ENCODE assay signal across 8 cellular contexts in genomic region chr13:94710881-94711560, GRCh38. TPM values are rescaled to one million over a fixed set of nuclear protein-coding genes. Genes with fewer than 3 reads are reported as not detected.
DNase-seq lines count a peak whose midpoint lies in the region; ATAC-seq, FAIRE-seq and TF ChIP-seq lines count a peak whose summit lies in the region.
"Had no signal": no experiment of that assay in that cellular context is flagged by ENCODE, and none has a peak within 500 bp of the region (broad histone marks: within the 10 kb centered on the region; RNA-seq: fewer than 3 reads in every experiment).

No MANE protein-coding gene starts in this region.

- no peak overlapping the region for H2AK9ac ChIP-seq in IMR-90 (replicated peaks; ENCODE audit: low read depth, low read length, poor library complexity)

- peaks cover 8% of the 10 kb centered on the region for H3K4me1 Mint-ChIP-seq in astrocyte (ENCODE audit: low read depth, unreplicated experiment)

- DNase-seq in IMR-90 (no peak), astrocyte (ENCODE audit: low read depth) (no peak), midbrain (lab: John Stamatoyannopoulos, UW) (peak; percentile 13), G401 (ENCODE audit: low spot score) (no peak), epidermal melanocyte (ENCODE audit: insufficient read length, low spot score) (no peak)

- H3K9ac ChIP-seq in ES-I3 (ENCODE audit: low read depth, low read length), result peak overlapping the region; percentile 73
- H3K9ac ChIP-seq in IMR-90 (ENCODE audit: low read depth, low read length), result no peak overlapping the region
- H3K9ac ChIP-seq in astrocyte (ENCODE audit: low read length), result no peak overlapping the region

- no peak overlapping the region for H3K56ac ChIP-seq in IMR-90 (ENCODE audit: extremely low read depth, insufficient read depth, low read length)

- peak overlapping the region; percentile 42; the same call in 1 of the 2 replicates for H3K4me2 ChIP-seq in IMR-90 (ENCODE audit: low read depth, low read length)
- peak overlapping the region; percentile 83 for H3K4me2 ChIP-seq in astrocyte (ENCODE audit: low read length)

- ATAC-seq in GM19452 (IDR thresholded peaks at IDR 0.05; ENCODE audit: unreplicated experiment) (peak; percentile 47), IMR-90 (ENCODE audit: low read depth) (peak; percentile 74)

- H3K9me3 ChIP-seq in ES-I3 (ENCODE audit: control insufficient read depth, insufficient read depth, low read length) (no peaks in the 10 kb centered on the region), IMR-90 (ENCODE audit: control insufficient read depth, insufficient read depth, low read length) (peaks cover 11% of the 10 kb centered on the region; the same call in 1 of the 2 replicates), astrocyte (ENCODE audit: insufficient read depth, low read depth, low read length) (no peaks in the 10 kb centered on the region)

- H3K4me3 ChIP-seq in IMR-90 (ENCODE audit: insufficient read depth, low read depth, low read length), result no peak overlapping the region
- H3K4me3 ChIP-seq in astrocyte (ENCODE audit: insufficient read depth, low read depth, low read length), result peak overlapping the region; percentile 37

- H3K27ac ChIP-seq in IMR-90 (ENCODE audit: insufficient read depth, low read length) (no peak overlapping the region), astrocyte (ENCODE audit: low read depth, low read length) (no peak overlapping the region)

- H2BK20ac ChIP-seq in IMR-90 (ENCODE audit: low read depth, low read length), result no peak overlapping the region

- no peak overlapping the region for H4K8ac ChIP-seq in IMR-90 (ENCODE audit: low read depth in 2 of 2, low read length in 2 of 2)

- peaks cover 82% of the 10 kb centered on the region for H3K27me3 ChIP-seq in IMR-90 (ENCODE audit: control insufficient read depth, insufficient read depth, low read length)
- peaks cover 67% of the 10 kb centered on the region for H3K27me3 ChIP-seq in astrocyte (ENCODE audit: insufficient read depth, low read length)

- peak overlapping the region; percentile 59 for H2AFZ ChIP-seq in IMR-90 (replicated peaks; ENCODE audit: low read length, poor library complexity)
- peak overlapping the region; percentile 68 for H2AFZ ChIP-seq in astrocyte (ENCODE audit: low read depth, low read length)

- H2BK5ac ChIP-seq in IMR-90 (ENCODE audit: low read depth, low read length, poor library complexity, severe bottlenecking), result no peak overlapping the region

- H3K4ac ChIP-seq in IMR-90 (ENCODE audit: low read depth, low read length), result no peak overlapping the region

- H3K79me2 ChIP-seq in astrocyte (ENCODE audit: insufficient read depth, low read length), result no peaks in the 10 kb centered on the region

- H3K9me1 ChIP-seq in IMR-90 (ENCODE audit: insufficient read depth, low read length), result no peaks in the 10 kb centered on the region

- WGBS in IMR-90 (ENCODE audit: extremely low coverage in 2 of 2, insufficient read length in 1 of 2), 2 experiments, result 4% methylated on average over 30 of the region's 81 CpGs; no CpG with 5 or more reads in 1 of the 2 experiments

- no peaks in the 10 kb centered on the region for H3K79me1 ChIP-seq in IMR-90 (ENCODE audit: low read depth in 1 of 2, low read length in 2 of 2)

- H3K9me3 Mint-ChIP-seq in astrocyte (ENCODE audit: unreplicated experiment), result no peaks in the 10 kb centered on the region

- H3K27me3 Mint-ChIP-seq in astrocyte (ENCODE audit: low read depth, unreplicated experiment), result peaks cover 20% of the 10 kb centered on the region

- no peak for FAIRE-seq in astrocyte (lab: Jason Lieb, UNC)
- FAIRE-seq: islet of Langerhans had no signal

- no peak overlapping the region for H4K91ac ChIP-seq in IMR-90 (ENCODE audit: insufficient read depth, low read depth, low read length)

- no peak overlapping the region for H3K23ac ChIP-seq in IMR-90 (ENCODE audit: low read depth, low read length)

- no peak overlapping the region for H4K5ac ChIP-seq in IMR-90 (ENCODE audit: low read depth, low read length)

- H4K20me1 ChIP-seq in IMR-90 (ENCODE audit: insufficient read depth, low read length), result 0 out of 2 replicates have a peak, but pooled peaks cover 8% of the 10 kb centered on the region
- H4K20me1 ChIP-seq in astrocyte (ENCODE audit: insufficient read depth, low read length), result no peaks in the 10 kb centered on the region

- no peak for TF ChIP-seq RAD21 in IMR-90 (IDR thresholded peaks at IDR 0.05; ENCODE audit: low read length)

- peak overlapping the region; percentile 82 for H3K4me3 Mint-ChIP-seq in astrocyte (ENCODE audit: unreplicated experiment)

- CTCF ChIA-PET in IMR-90 (lab: Yijun Ruan, JAX), result no interaction called here

- TF ChIP-seq CTCF in IMR-90 (conservative IDR thresholded peaks at IDR 0.05; ENCODE audit: low read depth, low read length), result 0 out of 2 replicates have a peak, but pooled peaks have one; percentile 20
- no peak for TF ChIP-seq CTCF in astrocyte (IDR thresholded peaks at IDR 0.05; ENCODE audit: insufficient read depth, low read depth, low read length)

- no peaks in the 10 kb centered on the region for H3K36me3 Mint-ChIP-seq in astrocyte (ENCODE audit: low read depth, unreplicated experiment)

- no peak overlapping the region for H3K27ac Mint-ChIP-seq in astrocyte (ENCODE audit: unreplicated experiment)

- intact Hi-C loops in IMR-90 (cut with micrococcal nuclease), result loop anchor here (10.0 kb wide), 1 partner anchor 694 kb away; no protein-coding TSS in a partner anchor

- no peak overlapping the region for H3K14ac ChIP-seq in IMR-90 (replicated peaks; ENCODE audit: low read depth, low read length)

- no TSS peak for BruUV-seq in IMR-90 (replicated peaks; lab: Mats Ljungman, UMichigan)

- peaks cover 13% of the 10 kb centered on the region for H3K4me1 ChIP-seq in ES-I3 (ENCODE audit: insufficient read depth, low read length)
- peaks cover 3% of the 10 kb centered on the region; the same call in 1 of the 2 replicates for H3K4me1 ChIP-seq in IMR-90 (ENCODE audit: control insufficient read depth, insufficient read depth, low read length)
- H3K4me1 ChIP-seq in astrocyte (ENCODE audit: insufficient read depth, low read length), result peaks cover 9% of the 10 kb centered on the region

- in situ Hi-C loops in IMR-90 (cut with MboI; ENCODE audit: low sequenced_read_pairs), result no loop called here
- in situ Hi-C loops in G401 (cut with HindIII; ENCODE audit: low sequenced_read_pairs), result no loop called here

- dilution Hi-C loops in IMR-90 (cut with HindIII; ENCODE audit: low sequenced_read_pairs, unreplicated experiment), result no loop called here

- no peak for TF ChIP-seq POLR2A in IMR-90 (IDR thresholded peaks at IDR 0.05; ENCODE audit: low read depth, low read length)

- no peak overlapping the region for H3K18ac ChIP-seq in IMR-90 (ENCODE audit: low read depth, low read length)

- H2BK120ac ChIP-seq in IMR-90 (ENCODE audit: low read depth, low read length), result no peak overlapping the region

- H2AK5ac ChIP-seq in IMR-90 (ENCODE audit: low read depth, low read length), result no peak overlapping the region

- POLR2A ChIA-PET in IMR-90 (lab: Charles Lee; ENCODE audit: unreplicated experiment), result interaction anchor here (0.5 kb wide), 1 partner anchor 54 kb away, joined by 3 read pairs; no protein-coding TSS in a partner anchor

- H2BK15ac ChIP-seq in IMR-90 (ENCODE audit: low read depth, low read length), result no peak overlapping the region

- H3K36me3 ChIP-seq in ES-I3 (ENCODE audit: insufficient read depth, low read length) (no peaks in the 10 kb centered on the region), IMR-90 (ENCODE audit: control insufficient read depth, insufficient read depth, low read length) (no peaks in the 10 kb centered on the region), astrocyte (ENCODE audit: insufficient read depth, low read length) (no peaks in the 10 kb centered on the region)

TF ChIP-seq in IMR-90, 13 proteins besides CTCF, POLR2A, EP300 and RAD21:
- no peak for TF ChIP-seq NFE2L2 (IDR thresholded peaks at IDR 0.05; ENCODE audit: low read depth, low read length)
- TF ChIP-seq CHD1 (IDR thresholded peaks at IDR 0.05; ENCODE audit: low read depth, low read length), result no peak
- TF ChIP-seq FOS (IDR thresholded peaks at IDR 0.05; ENCODE audit: low read depth, low read length), result no peak
- TF ChIP-seq USF2 (IDR thresholded peaks at IDR 0.05; ENCODE audit: low read depth, low read length), result no peak
TF ChIP-seq in IMR-90: peak in this region for 0.

RNA-seq across cellular contexts. Expression of gene SOX21, which starts 1.3 kb away (rescaled TPM):
- total RNA-seq in IMR-90 (2012; rRNA removed) (not detected in 2 replicates), astrocyte (0.36 and 0.77 TPM in 2 replicates)
- polyA plus RNA-seq in IMR-90 (2012; rRNA removed), result not detected in 2 replicates
- not detected in 2 replicates for polyA plus RNA-seq in IMR-90 (2012; cell fraction: cytosol; rRNA removed)
- polyA plus RNA-seq in IMR-90 (2012; cell fraction: nucleus; rRNA removed; ENCODE audit: low replicate concordance), result not detected in 2 replicates
- total RNA-seq in G401 (2014; rRNA removed; shearing (Covaris generic)), result not detected in 2 replicates
